7 cellular contexts compared by ENCODE assay signal in the genomic region with DNA sequence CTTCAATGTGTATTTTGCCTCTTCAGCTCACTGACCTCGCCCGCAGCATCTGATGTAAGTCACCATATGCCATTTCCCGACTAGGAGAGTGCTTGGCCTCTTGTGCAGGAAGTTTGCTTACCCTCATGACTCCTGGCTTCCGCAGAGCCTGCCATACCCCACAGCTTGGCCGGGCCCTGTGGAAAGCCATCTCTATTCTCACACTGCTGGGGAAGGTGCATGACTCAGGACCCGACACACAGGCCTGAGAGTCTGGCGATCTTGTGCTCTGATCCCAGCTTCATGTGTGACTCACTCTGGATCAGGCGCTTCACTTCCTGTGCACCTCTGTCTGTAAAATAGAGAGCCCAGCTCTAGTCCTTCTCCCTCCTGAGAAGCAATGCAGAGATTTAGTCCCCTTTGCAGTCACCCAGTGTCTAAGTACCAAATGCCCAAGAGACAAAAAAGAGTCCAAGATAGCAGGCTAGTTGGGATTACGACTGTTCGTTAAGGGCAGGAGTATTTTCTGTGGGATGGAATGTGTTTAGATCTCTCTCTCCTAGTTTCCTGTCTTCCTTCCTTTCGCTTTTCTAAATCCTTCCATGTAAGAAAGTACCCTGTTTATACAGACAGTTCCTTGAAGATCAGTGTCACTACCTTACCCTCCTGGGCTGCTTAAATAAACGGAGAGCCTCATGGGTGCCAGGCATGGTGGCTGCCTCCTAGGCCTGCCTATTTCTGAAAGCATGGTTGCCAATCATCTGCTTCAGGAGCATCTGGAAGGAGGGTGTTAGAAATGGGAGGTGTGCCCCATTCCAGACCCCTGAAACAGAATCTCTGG.
A peak's percentile ranks its signal among the peaks of the same experiment; 100 is the strongest.
DNase-seq lines count a peak whose midpoint lies in the region; ATAC-seq and TF ChIP-seq lines count a peak whose summit lies in the region.

No MANE protein-coding gene starts in this region.

- H3K4me3 ChIP-seq in Panc1 (ENCODE audit: low read depth in 2 of 2, low read length in 2 of 2) (no peak overlapping the region), fibroblast of mammary gland (ENCODE audit: control insufficient read depth, low read depth, low read length) (no peak overlapping the region), sigmoid colon (no peak overlapping the region)
- no peak overlapping the region for H3K4me3 ChIP-seq in CD4-positive, alpha-beta memory T cell (ENCODE audit: low read length in 2 of 2)

- peak; percentile 91 for DNase-seq in GM03348 (ENCODE audit: low spot score)
- DNase-seq in Panc1 (ENCODE audit: low read depth, low spot score), result peak; percentile 75
- DNase-seq in fibroblast of mammary gland (ENCODE audit: low read depth), result peak; percentile 98
- peak; percentile 70 for DNase-seq in sigmoid colon
- DNase-seq in NCI-H128 (lab: John Stamatoyannopoulos, UW; ENCODE audit: unreplicated experiment), result no peak
- DNase-seq in effector CD8-positive, alpha-beta T cell (lab: John Stamatoyannopoulos, UW), result no peak
- DNase-seq in CD4-positive, alpha-beta memory T cell, result no peak

- ATAC-seq in Panc1, result peak; percentile 97

- no peak for TF ChIP-seq POLR2A in sigmoid colon (IDR thresholded peaks at IDR 0.05)

- in situ Hi-C loops in Panc1 (cut with HindIII; ENCODE audit: low pct_unique_long_range_greater_than_20kb, low sequenced_read_pairs), result no loop called here

- H3K36me3 Mint-ChIP-seq in CD4-positive, alpha-beta memory T cell, result no peaks in the 10 kb centered on the region

- TF ChIP-seq CTCF in Panc1 (IDR thresholded peaks at IDR 0.05) (no peak), fibroblast of mammary gland (conservative IDR thresholded peaks at IDR 0.05; ENCODE audit: control insufficient read depth, insufficient read depth, low read depth, low read length) (no peak), sigmoid colon (IDR thresholded peaks at IDR 0.05) (no peak)

- peak overlapping the region; percentile 24; the same call in 1 of the 2 replicates for H3K27ac ChIP-seq in Panc1 (ENCODE audit: low read length)
- H3K27ac ChIP-seq in sigmoid colon, result peak overlapping the region in 3 of 4 donors; percentile 4 to 50 (median 24)
- no peak overlapping the region for H3K27ac ChIP-seq in CD4-positive, alpha-beta memory T cell (ENCODE audit: low read depth, low read length)

- 72 to 79% methylated on average over 12 of the region's 12 CpGs for WGBS in sigmoid colon, 2 donors

- CTCF ChIA-PET in Panc1 (lab: Charles Lee), result no interaction called here
- CTCF ChIA-PET in CD4-positive, alpha-beta memory T cell (lab: Charles Lee; ENCODE audit: partially characterized antibody), result interaction anchor here (1.4 kb wide), 1 partner anchor 10 kb away, joined by 4 read pairs; no protein-coding TSS in a partner anchor

- H3K4me1 Mint-ChIP-seq in CD4-positive, alpha-beta memory T cell, result no peaks in the 10 kb centered on the region

- no TSS peak for BruUV-seq in Panc1 (replicated peaks; lab: Mats Ljungman, UMichigan)

- H3K9me3 ChIP-seq in Panc1 (ENCODE audit: control insufficient read depth, insufficient read depth, low read depth, low read length) (no peaks in the 10 kb centered on the region), sigmoid colon (no peaks in the 10 kb centered on the region)
- no peaks in the 10 kb centered on the region for H3K9me3 ChIP-seq in CD4-positive, alpha-beta memory T cell (ENCODE audit: control insufficient read depth in 1 of 2, low read length in 2 of 2)

- no peaks in the 10 kb centered on the region for H3K9me3 Mint-ChIP-seq in CD4-positive, alpha-beta memory T cell

- H3K27ac Mint-ChIP-seq in CD4-positive, alpha-beta memory T cell, result no peak overlapping the region

- no peak overlapping the region for H3K4me3 Mint-ChIP-seq in CD4-positive, alpha-beta memory T cell

- intact Hi-C loops in Panc1 (cut with micrococcal nuclease; ENCODE audit: unreplicated experiment) (no loop called here), sigmoid colon (cut with DNase I) (no loop called here)
- intact Hi-C loops in CD4-positive, alpha-beta memory T cell (cut with micrococcal nuclease), result no loop called here

- TF ChIP-seq EP300 in sigmoid colon (IDR thresholded peaks at IDR 0.05), result no peak

- POLR2A ChIA-PET in Panc1 (lab: Charles Lee), result no interaction called here
- POLR2A ChIA-PET in CD4-positive, alpha-beta memory T cell (lab: Charles Lee; ENCODE audit: partially characterized antibody), result no interaction called here

- H3K36me3 ChIP-seq in Panc1 (ENCODE audit: control insufficient read depth, insufficient read depth, low read length), result no peaks in the 10 kb centered on the region
- H3K36me3 ChIP-seq in sigmoid colon, result peaks cover 0 to 4% (median 0%) of the 10 kb centered on the region in 4 donors
- no peaks in the 10 kb centered on the region for H3K36me3 ChIP-seq in CD4-positive, alpha-beta memory T cell (ENCODE audit: insufficient read depth, low read length)

- H3K27me3 Mint-ChIP-seq in CD4-positive, alpha-beta memory T cell, result no peaks in the 10 kb centered on the region

- H3K27me3 ChIP-seq in Panc1 (ENCODE audit: control insufficient read depth, insufficient read depth, low read length) (no peaks in the 10 kb centered on the region), sigmoid colon (no peaks in the 10 kb centered on the region)
- no peaks in the 10 kb centered on the region for H3K27me3 ChIP-seq in CD4-positive, alpha-beta memory T cell (ENCODE audit: insufficient read depth, low read length)

- H3K4me1 ChIP-seq in Panc1 (ENCODE audit: control insufficient read depth, insufficient read depth, low read length) (no peaks in the 10 kb centered on the region), sigmoid colon (no peaks in the 10 kb centered on the region)
- H3K4me1 ChIP-seq in CD4-positive, alpha-beta memory T cell (ENCODE audit: insufficient read depth, low read length), result no peaks in the 10 kb centered on the region

Comparison
In these comparisons a context has a peak if more than half of its experiments do, and no peak if none do; other contexts are left out.
1. DNase-seq: peak in GM03348 (single experiment), Panc1 (single experiment), fibroblast of mammary gland (single experiment) and sigmoid colon (single experiment); none in NCI-H128 (single experiment), effector CD8-positive, alpha-beta T cell (single experiment) and CD4-positive, alpha-beta memory T cell (0 of 5).